Comparison of ENCODE assay signal across 7 cellular contexts in the genomic region with DNA sequence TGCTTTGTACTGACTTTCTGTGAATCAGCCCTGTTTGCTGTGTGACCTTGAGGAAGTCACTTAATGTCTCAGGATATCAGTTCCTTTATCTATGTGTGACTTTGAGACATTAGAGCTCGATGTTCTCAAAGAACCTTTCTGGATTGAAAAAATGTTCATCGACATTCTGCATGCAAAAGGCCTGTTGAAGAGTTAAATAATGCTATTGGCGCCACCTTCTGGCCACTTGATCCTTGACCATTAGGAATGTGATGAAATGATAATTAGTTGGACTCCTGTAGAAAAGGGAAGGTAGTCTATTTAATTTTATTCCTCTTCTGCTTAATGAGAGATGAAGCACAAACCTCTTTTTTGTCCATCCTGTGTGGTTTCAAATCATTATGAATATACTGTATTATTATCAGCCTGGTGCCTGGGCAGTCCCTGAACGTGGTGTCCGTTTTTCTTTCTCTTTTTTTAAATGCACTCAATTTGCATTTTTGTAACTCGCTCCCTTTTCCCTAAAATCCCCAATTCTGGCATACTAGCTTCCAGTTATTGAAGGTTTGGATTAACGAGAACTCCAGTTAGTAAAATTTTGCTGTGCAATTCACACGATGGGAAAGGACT. TPM values are rescaled to one million over a fixed set of nuclear protein-coding genes. Genes with fewer than 3 reads are reported as not detected.
DNase-seq lines count a peak whose midpoint lies in the region; ATAC-seq, FAIRE-seq and TF ChIP-seq lines count a peak whose summit lies in the region.

No MANE protein-coding gene starts in this region.

- H3K27me3 ChIP-seq in GM06990 (replicated peaks; ENCODE audit: control insufficient read depth, insufficient read depth, low read length) (no peaks in the 10 kb centered on the region; the same call in 1 of the 2 replicates), MM.1S (replicated peaks; ENCODE audit: insufficient read depth, low read length) (no peaks in the 10 kb centered on the region), RWPE2 (ENCODE audit: insufficient read depth, poor library complexity, severe bottlenecking) (no peaks in the 10 kb centered on the region), body of pancreas (no peaks in the 10 kb centered on the region)

- H3K9me3 ChIP-seq in MM.1S (replicated peaks; ENCODE audit: insufficient read depth, low read length) (no peaks in the 10 kb centered on the region), RWPE2 (ENCODE audit: severe bottlenecking) (no peaks in the 10 kb centered on the region), body of pancreas (no peaks in the 10 kb centered on the region)

- H3K4me1 ChIP-seq in MM.1S (ENCODE audit: low read length) (no peaks in the 10 kb centered on the region), RWPE2 (ENCODE audit: insufficient read depth, poor library complexity, severe bottlenecking) (peaks cover 4% of the 10 kb centered on the region), body of pancreas (no peaks in the 10 kb centered on the region)

- H3K4me3 ChIP-seq in GM06990 (replicated peaks; ENCODE audit: low read depth, low read length) (no peak overlapping the region), MM.1S (ENCODE audit: low read length) (no peak overlapping the region), RWPE2 (ENCODE audit: severe bottlenecking) (no peak overlapping the region), body of pancreas (no peak overlapping the region)

- no peaks in the 10 kb centered on the region for H3K9me2 ChIP-seq in MM.1S (replicated peaks; ENCODE audit: insufficient read depth, low read length)

- no peaks in the 10 kb centered on the region for H3K36me3 ChIP-seq in GM06990 (ENCODE audit: control insufficient read depth, insufficient read depth, low read length)
- no peaks in the 10 kb centered on the region for H3K36me3 ChIP-seq in MM.1S (replicated peaks; ENCODE audit: insufficient read depth, low read length)
- no peaks in the 10 kb centered on the region for H3K36me3 ChIP-seq in RWPE2 (ENCODE audit: low read depth)
- H3K36me3 ChIP-seq in body of pancreas (replicated peaks in 1 of 2; ENCODE audit: insufficient read depth in 1 of 2, low read depth in 2 of 2) = no peaks in the 10 kb centered on the region

- WGBS in body of pancreas, 2 donors = 38 to 40% methylated on average over 8 of the region's 8 CpGs

- H2AFZ ChIP-seq in MM.1S (ENCODE audit: low read length) = no peak overlapping the region

- H3K79me2 ChIP-seq in MM.1S (ENCODE audit: low read length) = no peaks in the 10 kb centered on the region

- TF ChIP-seq CTCF in GM06990 (IDR thresholded peaks at IDR 0.05; ENCODE audit: insufficient read depth, low read length, poor library complexity, severe bottlenecking) = peak; percentile 60
- peak; percentile 75 for TF ChIP-seq CTCF in MM.1S (IDR thresholded peaks at IDR 0.05; ENCODE audit: low read length)
- TF ChIP-seq CTCF in RWPE2 (IDR thresholded peaks at IDR 0.05; ENCODE audit: poor library complexity, severe bottlenecking) = peak; percentile 83
- TF ChIP-seq CTCF in body of pancreas (IDR thresholded peaks at IDR 0.05) = peak; percentile 24 to 81 (median 78)

- DNase-seq in GM06990 (ENCODE audit: extremely low read depth, insufficient read length) (no peak), MM.1S (peak; percentile 60), RWPE2 (ENCODE audit: low spot score) (no peak), body of pancreas (peak; percentile 71 to 85 (median 76))
- DNase-seq in stimulated activated CD4-positive, alpha-beta T cell treated with anti-CD3 and anti-CD28 coated beads, Interleukin-4, amount 100 ng/mL, for 24 hours = peak; percentile 41

- H3K27ac ChIP-seq in MM.1S (ENCODE audit: low read length) (no peak overlapping the region), RWPE2 (ENCODE audit: poor library complexity, severe bottlenecking) (no peak overlapping the region), body of pancreas (no peak overlapping the region)

- H4K20me1 ChIP-seq in MM.1S (ENCODE audit: insufficient read depth, low read length) = no peaks in the 10 kb centered on the region

- ATAC-seq in RWPE2 (ENCODE audit: low read depth) (no peak), body of pancreas (peak; percentile 52), GM21723 (IDR thresholded peaks at IDR 0.05; ENCODE audit: unreplicated experiment) (no peak)

- no peak overlapping the region for H3K4me2 ChIP-seq in MM.1S (ENCODE audit: low read depth, low read length)

- H3K9ac ChIP-seq in MM.1S (ENCODE audit: low read length) = no peak overlapping the region

- TF ChIP-seq POLR2A in body of pancreas (IDR thresholded peaks at IDR 0.05) = no peak

- H3F3A ChIP-seq in MM.1S (ENCODE audit: insufficient read depth, low read length) = no peaks in the 10 kb centered on the region

- intact Hi-C loops in body of pancreas (cut with DNase I) = loop anchor here (5.0 to 10.0 kb wide), 2 partner anchors 126 to 318 kb away; no protein-coding TSS in a partner anchor

- FAIRE-seq in islet of Langerhans (lab: Jason Lieb, UNC) = peak; percentile 90

RNA-seq across cellular contexts. Expression of gene ELF5, which starts 20.7 kb away (rescaled TPM):
- total RNA-seq in body of pancreas = not detected

RNA-seq across cellular contexts. Expression of gene CAT, which starts 54.2 kb away (rescaled TPM):
- 100 to 1,000 TPM in 1 of 2 donors, 10 to 100 TPM in 1; 98.8 to 148 TPM for total RNA-seq in body of pancreas

Comparison
In these comparisons a context has a peak if more than half of its experiments do, and no peak if none do; other contexts are left out.
1. DNase-seq: peak in MM.1S (single experiment), body of pancreas (4 of 4) and stimulated activated CD4-positive, alpha-beta T cell treated with anti-CD3 and anti-CD28 coated beads, Interleukin-4, amount 100 ng/mL, for 24 hours (single experiment); none in GM06990 (single experiment) and RWPE2 (single experiment).
2. Peak in every context shown above with its lines, with median percentiles within 50 percentile points of each other: CTCF ChIP-seq.